ENCODE assay signal across 7 cellular contexts in the genomic region with DNA sequence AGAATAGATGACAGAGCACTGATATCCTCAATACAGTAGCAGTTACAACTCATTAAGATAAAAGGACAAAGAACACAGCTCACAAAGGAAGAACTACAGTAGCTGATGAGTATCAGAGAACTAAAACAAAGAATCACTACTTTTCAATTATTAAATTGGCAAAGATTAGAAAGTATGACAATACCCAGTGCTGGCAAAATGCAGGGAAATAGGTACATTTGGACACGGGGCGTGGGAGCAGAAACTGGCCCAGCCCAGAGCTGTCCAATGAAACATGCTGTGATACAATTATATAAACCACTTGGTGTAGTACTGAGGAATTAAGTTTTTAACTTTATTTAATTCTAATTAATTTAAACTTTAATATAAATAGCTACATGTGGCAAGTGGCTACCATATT.
"Had no signal": no experiment of that assay in that cellular context is flagged by ENCODE, and none has a peak within 500 bp of the region (broad histone marks: within the 10 kb centered on the region; RNA-seq: fewer than 3 reads in every experiment).

No MANE protein-coding gene starts in this region.

- H3K27ac ChIP-seq: HL-60 had no signal

- H3K4me3 Mint-ChIP-seq: IgD-negative memory B cell had no signal

- H3K27ac Mint-ChIP-seq: IgD-negative memory B cell had no signal

- DNase-seq: IMR-90, KBM-7, KG1 had no signal

- ATAC-seq: HepG2, K562 had no signal

- H3K27me3 Mint-ChIP-seq: IgD-negative memory B cell had no signal

- H3K4me3 ChIP-seq: K562 had no signal
